Comparison of ENCODE assay signal across 9 cellular contexts in the genomic region with DNA sequence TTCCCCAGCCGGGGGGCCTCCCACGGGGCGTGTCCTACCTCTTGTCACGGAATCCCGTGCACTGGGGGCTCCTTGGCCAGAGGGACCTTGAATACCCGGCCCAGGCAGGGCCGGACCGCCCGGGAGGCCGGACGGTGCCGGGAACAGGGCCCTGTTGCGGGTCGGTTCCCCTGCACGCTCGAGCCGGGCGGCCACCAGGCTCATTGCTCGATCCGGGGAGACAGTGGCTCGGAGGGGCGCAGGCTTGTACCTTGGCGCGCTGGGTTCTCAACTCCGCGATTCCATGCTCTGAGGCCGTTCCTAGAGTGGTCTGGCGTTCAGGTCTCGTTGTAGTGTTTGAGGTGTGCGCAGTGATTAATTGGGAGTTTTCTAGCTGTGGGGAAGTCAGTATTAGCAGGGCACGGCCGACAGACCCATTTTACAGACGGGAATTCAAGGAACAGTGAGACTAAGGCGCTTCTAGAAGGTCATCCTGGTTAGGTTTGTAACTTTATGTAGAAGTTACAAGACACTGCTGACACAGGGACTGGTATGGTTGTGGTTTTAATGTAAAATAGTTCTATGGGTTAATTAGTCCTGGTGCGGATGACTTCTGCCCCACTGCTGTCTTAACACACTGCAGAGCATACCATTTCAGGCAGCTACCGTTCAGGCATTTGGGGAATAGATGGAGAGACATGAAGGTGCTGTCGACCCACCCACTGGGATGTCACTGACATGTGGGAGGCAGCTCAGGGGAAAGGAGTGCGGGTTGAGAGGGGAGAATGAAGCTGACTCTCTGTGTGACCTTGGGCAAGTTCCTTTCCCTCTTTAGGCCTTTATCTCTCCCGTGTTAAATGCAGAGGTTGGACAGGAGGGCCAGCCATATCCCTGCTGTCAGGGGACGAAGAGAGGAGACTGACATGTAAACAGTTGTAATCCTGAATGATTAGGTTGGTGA. TPM values are rescaled to one million over a fixed set of nuclear protein-coding genes. Genes with fewer than 3 reads are reported as not detected.
A peak's percentile ranks its signal among the peaks of the same experiment; 100 is the strongest.
DNase-seq lines count a peak whose midpoint lies in the region; ATAC-seq and TF ChIP-seq lines count a peak whose summit lies in the region.
"Had no signal": no experiment of that assay in that cellular context is flagged by ENCODE, and none has a peak within 500 bp of the region (broad histone marks: within the 10 kb centered on the region; RNA-seq: fewer than 3 reads in every experiment).

No MANE protein-coding gene starts in this region.

- H3K27ac Mint-ChIP-seq in naive thymus-derived CD8-positive, alpha-beta T cell: peak overlapping the region; percentile 88 to 99 (median 95)

- POLR2A ChIA-PET in BJ (lab: Charles Lee): no interaction called here
- POLR2A ChIA-PET in PC-9 (lab: Charles Lee; ENCODE audit: unreplicated experiment): interaction anchor here (0.6 to 1.0 kb wide), 2 partner anchors 79 to 512 kb away, joined by 4 to 8 read pairs; no protein-coding TSS in a partner anchor
- POLR2A ChIA-PET in naive thymus-derived CD8-positive, alpha-beta T cell (lab: Charles Lee): interaction anchor here (0.5 to 2.4 kb wide), 8 partner anchors 13 to 450 kb away, joined by 3 to 16 read pairs (median 4); a partner anchor contains a TSS

- peaks cover 16% of the 10 kb centered on the region; the same call in 1 of the 2 replicates for H3F3A ChIP-seq in PC-9 (ENCODE audit: insufficient read depth, low read depth)

- peaks cover 20% of the 10 kb centered on the region for H3K4me1 ChIP-seq in PC-9 (replicated peaks; ENCODE audit: insufficient read depth)
- H3K4me1 ChIP-seq in endocrine pancreas (ENCODE audit: control insufficient read depth, insufficient read depth, low read length): peaks cover 6% of the 10 kb centered on the region

- peak overlapping the region; percentile 89 to 99 (median 96) for H3K4me3 Mint-ChIP-seq in naive thymus-derived CD8-positive, alpha-beta T cell

- H3K4me2 ChIP-seq in PC-9: peak overlapping the region; percentile 96

- H3K36me3 ChIP-seq in BJ (ENCODE audit: control insufficient read depth, insufficient read depth, low read length) (peaks cover 6% of the 10 kb centered on the region), PC-9 (ENCODE audit: low read depth) (peaks cover 5% of the 10 kb centered on the region; the same call in 1 of the 2 replicates), endocrine pancreas (ENCODE audit: control insufficient read depth, insufficient read depth, low read length) (no peaks in the 10 kb centered on the region)

- no peaks in the 10 kb centered on the region for H3K27me3 ChIP-seq in BJ (ENCODE audit: control insufficient read depth, insufficient read depth, low read length)
- H3K27me3 ChIP-seq in PC-9 (ENCODE audit: insufficient read depth, low read depth): no peaks in the 10 kb centered on the region
- H3K27me3 ChIP-seq in endocrine pancreas (ENCODE audit: control insufficient read depth, insufficient read depth, low read length): no peaks in the 10 kb centered on the region

- peak overlapping the region; percentile 85 for H2AFZ ChIP-seq in PC-9

- TSS peak; percentile 47 for BruUV-seq in PC-9 (replicated peaks; lab: Mats Ljungman, UMichigan)

- H3K4me1 Mint-ChIP-seq in naive thymus-derived CD8-positive, alpha-beta T cell: peaks cover 33 to 68% (median 56%) of the 10 kb centered on the region in 4 donors

- TF ChIP-seq CTCF in BJ (IDR thresholded peaks at IDR 0.05; ENCODE audit: insufficient read depth, low read depth, low read length) (no peak), PC-9 (conservative IDR thresholded peaks at IDR 0.05) (no peak)

- no peak overlapping the region for H3K27ac ChIP-seq in PC-9

- peak overlapping the region; percentile 70 for H3K9ac ChIP-seq in endocrine pancreas (ENCODE audit: control insufficient read depth, insufficient read depth, low read length)

- peaks cover 53% of the 10 kb centered on the region for H4K20me1 ChIP-seq in PC-9 (ENCODE audit: insufficient read depth)

- CTCF ChIA-PET in BJ (lab: Yijun Ruan, JAX): interaction anchor here (0.8 to 12.3 kb wide), 7 partner anchors 9 to 63 kb away, joined by 3 to 151 read pairs (median 3); a partner anchor contains a TSS
- CTCF ChIA-PET in PC-9 (lab: Charles Lee): no interaction called here

- H3K4me3 ChIP-seq in BJ (ENCODE audit: low read depth, low read length): peak overlapping the region; percentile 77
- peak overlapping the region; percentile 89 for H3K4me3 ChIP-seq in PC-9
- peak overlapping the region; percentile 73 for H3K4me3 ChIP-seq in endocrine pancreas (ENCODE audit: control insufficient read depth, insufficient read depth, low read length)

- intact Hi-C loops in PC-9 (cut with micrococcal nuclease; ENCODE audit: unreplicated experiment): loop anchor here (1.0 to 10.0 kb wide), 4 partner anchors 49 to 381 kb away; a partner anchor contains a TSS

- no peaks in the 10 kb centered on the region for H3K9me3 Mint-ChIP-seq in naive thymus-derived CD8-positive, alpha-beta T cell

- ATAC-seq in GM21723 (IDR thresholded peaks at IDR 0.05; ENCODE audit: unreplicated experiment): peak; percentile 25
- ATAC-seq in naive thymus-derived CD8-positive, alpha-beta T cell: peak; percentile 18 to 22

- H3K9me3 ChIP-seq in PC-9 (ENCODE audit: insufficient read depth, low read depth) (no peaks in the 10 kb centered on the region), endocrine pancreas (ENCODE audit: control insufficient read depth, low read length) (no peaks in the 10 kb centered on the region)

- H3K27me3 Mint-ChIP-seq in naive thymus-derived CD8-positive, alpha-beta T cell: no peaks in the 10 kb centered on the region

- peaks cover 0 to 18% (median 0%) of the 10 kb centered on the region in 3 donors for H3K36me3 Mint-ChIP-seq in naive thymus-derived CD8-positive, alpha-beta T cell

- H3K9me2 ChIP-seq in PC-9 (ENCODE audit: insufficient read depth): no peaks in the 10 kb centered on the region

- DNase-seq in BJ (ENCODE audit: low read depth): no peak
- no peak for DNase-seq in PC-9
- DNase-seq in naive thymus-derived CD8-positive, alpha-beta T cell: no peak
- DNase-seq in retina: no peak
- no peak for DNase-seq in SHP77 treated with DMSO at 0.1 percent for 48 hours (lab: John Stamatoyannopoulos, UW)
- no peak for DNase-seq in SKM-1 treated with dmso at 0.1 percent for 144 hours (lab: John Stamatoyannopoulos, UW; ENCODE audit: unreplicated experiment)

- H3K79me2 ChIP-seq in PC-9 (ENCODE audit: low read depth): peaks cover 66% of the 10 kb centered on the region

RNA-seq across cellular contexts. Expression of a gene that starts 0.6 kb away (rescaled TPM):
- polyA plus RNA-seq in BJ (2011; rRNA removed): 65.2 and 127 TPM in 2 replicates
- 78.3 and 94.6 TPM in 2 replicates for polyA minus RNA-seq in BJ (2011; rRNA and poly(A)+ RNA removed)
- 98.2 and 111 TPM in 2 replicates for total RNA-seq in PC-9 (2021)
- total RNA-seq in naive thymus-derived CD8-positive, alpha-beta T cell: 10 to 100 TPM; 73.8 to 76.0 TPM
- polyA plus RNA-seq in naive thymus-derived CD8-positive, alpha-beta T cell: 10 to 100 TPM; 13.2 to 20.6 (median 14.9) TPM

RNA-seq across cellular contexts. Expression of a gene that starts 9.9 kb away (rescaled TPM):
- polyA plus RNA-seq in BJ (2011; rRNA removed): not detected in 2 replicates
- not detected in 2 replicates for polyA minus RNA-seq in BJ (2011; rRNA and poly(A)+ RNA removed)
- not detected in 2 replicates for total RNA-seq in PC-9 (2021)
- total RNA-seq in naive thymus-derived CD8-positive, alpha-beta T cell: not detected
- polyA plus RNA-seq in naive thymus-derived CD8-positive, alpha-beta T cell: not detected

RNA-seq across cellular contexts. Expression of a gene that starts 13.7 kb away (rescaled TPM):
- not detected in 2 replicates for polyA plus RNA-seq in BJ (2011; rRNA removed)
- polyA minus RNA-seq in BJ (2011; rRNA and poly(A)+ RNA removed): not detected in 2 replicates
- not detected in 2 replicates for total RNA-seq in PC-9 (2021)
- total RNA-seq in naive thymus-derived CD8-positive, alpha-beta T cell: not detected
- not detected for polyA plus RNA-seq in naive thymus-derived CD8-positive, alpha-beta T cell
- total RNA-seq: myocyte had no signal

RNA-seq across cellular contexts. Expression of a gene that starts 41.4 kb away (rescaled TPM):
- 3.8 and 4.9 TPM in 2 replicates for polyA plus RNA-seq in BJ (2011; rRNA removed)
- polyA minus RNA-seq in BJ (2011; rRNA and poly(A)+ RNA removed): 2.2 TPM in 1 of 2 replicates, not detected in the other
- total RNA-seq in PC-9 (2021): 27.4 and 31.1 TPM in 2 replicates
- 1 to 10 TPM in 1 of 2 experiments, not detected in 1; 1.4 TPM for total RNA-seq in naive thymus-derived CD8-positive, alpha-beta T cell
- polyA plus RNA-seq in naive thymus-derived CD8-positive, alpha-beta T cell: not detected

RNA-seq across cellular contexts. Expression of a gene that starts 45.5 kb away (rescaled TPM):
- 6.7 and 11.6 TPM in 2 replicates for polyA plus RNA-seq in BJ (2011; rRNA removed)
- 8.8 and 10.3 TPM in 2 replicates for polyA minus RNA-seq in BJ (2011; rRNA and poly(A)+ RNA removed)
- total RNA-seq in PC-9 (2021): 5.8 and 10.6 TPM in 2 replicates
- total RNA-seq in naive thymus-derived CD8-positive, alpha-beta T cell: 10 to 100 TPM; 30.2 to 41.6 TPM
- polyA plus RNA-seq in naive thymus-derived CD8-positive, alpha-beta T cell: 10 to 100 TPM in 1 of 3 donors, 1 to 10 TPM in 2; 6.7 to 17.2 (median 8.3) TPM
